15 cellular contexts compared by ENCODE assay signal in genomic region chr10:767211-767610, GRCh38.
"Had no signal": no experiment of that assay in that cellular context is flagged by ENCODE, and none has a peak within 500 bp of the region (broad histone marks: within the 10 kb centered on the region; RNA-seq: fewer than 3 reads in every experiment).

No MANE protein-coding gene starts in this region.

- ATAC-seq: foreskin keratinocyte; natural killer cell treated with Interleukin-12 subunit alpha and Interleukin-12 subunit beta and Interleukin-15 and Interleukin-18, amount 100 ng/mL, for 72 hours; right cardiac atrium had no signal

- H3K27me3 ChIP-seq: foreskin keratinocyte, tibial nerve, uterus had no signal

- H3K4me3 ChIP-seq: skin epidermis, tibial nerve, uterus had no signal

- H3K27ac ChIP-seq: foreskin keratinocyte, skin epidermis, tibial nerve, uterus had no signal

- DNase-seq: activated naive CD8-positive, alpha-beta T cell treated with anti-CD3 and anti-CD28 coated beads for 36 hours; cerebellar nuclear complex; effector memory CD4-positive, alpha-beta T cell; foreskin keratinocyte; glutamatergic neuron; kidney glomerular epithelial cell; nucleus accumbens; right cardiac atrium; stimulated activated CD4-positive, alpha-beta T cell treated with anti-CD3 and anti-CD28 coated beads, Interleukin-15, amount 100 ng/mL, for 24 hours; stimulated activated CD4-positive, alpha-beta T cell treated with anti-CD3 and anti-CD28 coated beads, Interleukin-4, amount 100 ng/mL, for 1 hour; stimulated activated naive CD4-positive, alpha-beta T cell; uterus had no signal

- H3K9me3 ChIP-seq: uterus had no signal

- H3K4me1 ChIP-seq: foreskin keratinocyte, tibial nerve, uterus had no signal

- H3K36me3 ChIP-seq: tibial nerve, uterus had no signal
